ENCODE assay signal across 1 cellular context in genomic region chr19:32824906-32825608, GRCh38.
TF ChIP-seq lines count a peak whose summit lies in the region.

No MANE protein-coding gene starts in this region.

TF ChIP-seq in H1, 55 proteins besides CTCF, POLR2A, EP300 and RAD21 (continued from another document):
- TF ChIP-seq HDAC2 (IDR thresholded peaks at IDR 0.05; ENCODE audit: borderline replicate concordance in 1 of 2, low read depth in 2 of 2, low read length in 2 of 2) (no peak), CREB1 (IDR thresholded peaks at IDR 0.05) (no peak), BACH1 (IDR thresholded peaks at IDR 0.05; ENCODE audit: low read length) (no peak), RBBP5 (IDR thresholded peaks at IDR 0.05; ENCODE audit: borderline replicate concordance, low read depth, low read length) (no peak), KDM1A (IDR thresholded peaks at IDR 0.05; ENCODE audit: borderline replicate concordance, low read length) (no peak), FOSL1 (IDR thresholded peaks at IDR 0.05; ENCODE audit: insufficient read depth, low read depth, low read length) (no peak), SIRT6 (IDR thresholded peaks at IDR 0.05; ENCODE audit: low read length) (no peak), KDM4A (IDR thresholded peaks at IDR 0.05; ENCODE audit: low read depth, low read length, severe bottlenecking) (no peak), SIX5 (IDR thresholded peaks at IDR 0.05; ENCODE audit: low read depth, low read length) (no peak), SP2 (IDR thresholded peaks at IDR 0.05; ENCODE audit: low read length) (no peak), POU5F1 (IDR thresholded peaks at IDR 0.05; ENCODE audit: low read depth, low read length) (no peak), EZH2 (IDR thresholded peaks at IDR 0.05; ENCODE audit: low read depth, low read length, severe bottlenecking) (no peak), CHD2 (IDR thresholded peaks at IDR 0.05; ENCODE audit: low read length) (no peak)
- TF ChIP-seq, protein P1, sequence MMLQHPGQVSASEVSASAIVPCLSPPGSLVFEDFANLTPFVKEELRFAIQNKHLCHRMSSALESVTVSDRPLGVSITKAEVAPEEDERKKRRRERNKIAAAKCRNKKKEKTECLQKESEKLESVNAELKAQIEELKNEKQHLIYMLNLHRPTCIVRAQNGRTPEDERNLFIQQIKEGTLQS (IDR thresholded peaks at IDR 0.05; ENCODE audit: insufficient read depth, low read depth, low read length) = no peak
